In genomic region chr11:64319421-64319761, GRCh38 we compare ENCODE assay signal across 10 cellular contexts. TPM values are rescaled to one million over a fixed set of nuclear protein-coding genes. Genes with fewer than 3 reads are reported as not detected.
A peak's percentile ranks its signal among the peaks of the same experiment; 100 is the strongest.
DNase-seq lines count a peak whose midpoint lies in the region; ATAC-seq and TF ChIP-seq lines count a peak whose summit lies in the region.
"Had no signal": no experiment of that assay in that cellular context is flagged by ENCODE, and none has a peak within 500 bp of the region (broad histone marks: within the 10 kb centered on the region; RNA-seq: fewer than 3 reads in every experiment).

No MANE protein-coding gene starts in this region.

- peaks cover 21% of the 10 kb centered on the region for H3K36me3 Mint-ChIP-seq in activated naive CD4-positive, alpha-beta T cell treated with anti-CD3 and anti-CD28 coated beads for 36 hours (ENCODE audit: low read depth)
- H3K36me3 Mint-ChIP-seq in activated naive CD8-positive, alpha-beta T cell treated with anti-CD3 and anti-CD28 coated beads for 36 hours: peaks cover 30% of the 10 kb centered on the region

- H3K27ac ChIP-seq in layer of hippocampus (ENCODE audit: low read depth, low read length) (peak overlapping the region; percentile 31), tibial artery (peak overlapping the region; percentile 95 to 97)

- H3K27me3 ChIP-seq in layer of hippocampus (ENCODE audit: control insufficient read depth, insufficient read depth, low read length): no peaks in the 10 kb centered on the region
- no peaks in the 10 kb centered on the region for H3K27me3 ChIP-seq in tibial artery

- CTCF ChIA-PET in activated naive CD4-positive, alpha-beta T cell treated with anti-CD3 and anti-CD28 coated beads for 36 hours (lab: Charles Lee): interaction anchor here (1.3 to 3.8 kb wide), 2 partner anchors 12 to 18 kb away, joined by 6 to 18 read pairs; no protein-coding TSS in a partner anchor

- peaks cover 8 to 50% (median 19%) of the 10 kb centered on the region in 3 donors for H3K36me3 ChIP-seq in tibial artery

- peak overlapping the region in 1 of 2 donors; percentile 85 for H3K4me3 ChIP-seq in tibial artery

- TF ChIP-seq CTCF in tibial artery (IDR thresholded peaks at IDR 0.05): no peak

- DNase-seq in activated naive CD4-positive, alpha-beta T cell treated with anti-CD3 and anti-CD28 coated beads for 36 hours: no peak
- DNase-seq in activated naive CD4-positive, alpha-beta T cell treated with Interleukin-2 at 50 U/mL for 16 hours: no peak
- DNase-seq in activated naive CD8-positive, alpha-beta T cell treated with anti-CD3 and anti-CD28 coated beads for 36 hours: no peak
- no peak for DNase-seq in tibial artery
- DNase-seq in SK-N-DZ (ENCODE audit: low spot score): no peak
- DNase-seq in NCI-H82 (lab: John Stamatoyannopoulos, UW): no peak
- DNase-seq: DMS153, NCI-H187 treated with DMSO at 0.1 percent for 48 hours had no signal

- peak overlapping the region; percentile 94 for H3K4me3 Mint-ChIP-seq in activated naive CD4-positive, alpha-beta T cell treated with anti-CD3 and anti-CD28 coated beads for 36 hours
- H3K4me3 Mint-ChIP-seq in activated naive CD8-positive, alpha-beta T cell treated with anti-CD3 and anti-CD28 coated beads for 36 hours: peak overlapping the region; percentile 94

- H3K4me1 Mint-ChIP-seq in activated naive CD4-positive, alpha-beta T cell treated with anti-CD3 and anti-CD28 coated beads for 36 hours (ENCODE audit: low read depth): peaks cover 33% of the 10 kb centered on the region
- H3K4me1 Mint-ChIP-seq in activated naive CD8-positive, alpha-beta T cell treated with anti-CD3 and anti-CD28 coated beads for 36 hours: peaks cover 40% of the 10 kb centered on the region

- peaks cover 0 to 33% (median 22%) of the 10 kb centered on the region in 4 donors for H3K4me1 ChIP-seq in tibial artery

- H3K9me3 Mint-ChIP-seq in activated naive CD4-positive, alpha-beta T cell treated with anti-CD3 and anti-CD28 coated beads for 36 hours: no peaks in the 10 kb centered on the region
- no peaks in the 10 kb centered on the region for H3K9me3 Mint-ChIP-seq in activated naive CD8-positive, alpha-beta T cell treated with anti-CD3 and anti-CD28 coated beads for 36 hours

- no peaks in the 10 kb centered on the region for H3K27me3 Mint-ChIP-seq in activated naive CD4-positive, alpha-beta T cell treated with anti-CD3 and anti-CD28 coated beads for 36 hours (ENCODE audit: low read depth)
- no peaks in the 10 kb centered on the region for H3K27me3 Mint-ChIP-seq in activated naive CD8-positive, alpha-beta T cell treated with anti-CD3 and anti-CD28 coated beads for 36 hours

- intact Hi-C loops in activated naive CD4-positive, alpha-beta T cell treated with anti-CD3 and anti-CD28 coated beads for 36 hours (cut with micrococcal nuclease): no loop called here
- intact Hi-C loops in tibial artery (cut with DNase I; ENCODE audit: low total_unique reads): loop anchor here (2.0 kb wide), 1 partner anchor 35 kb away; no protein-coding TSS in a partner anchor

- no peak for ATAC-seq in GM21737 (IDR thresholded peaks at IDR 0.05; ENCODE audit: unreplicated experiment)

- peak overlapping the region; percentile 82 for H3K27ac Mint-ChIP-seq in activated naive CD4-positive, alpha-beta T cell treated with anti-CD3 and anti-CD28 coated beads for 36 hours
- peak overlapping the region; percentile 94 for H3K27ac Mint-ChIP-seq in activated naive CD8-positive, alpha-beta T cell treated with anti-CD3 and anti-CD28 coated beads for 36 hours

- H3K9me3 ChIP-seq in tibial artery: no peaks in the 10 kb centered on the region

RNA-seq across cellular contexts. Expression of gene PRDX5, which starts 1.5 kb away (rescaled TPM):
- total RNA-seq in activated naive CD4-positive, alpha-beta T cell treated with anti-CD3 and anti-CD28 coated beads for 36 hours: 100 to 1,000 TPM; 122 to 132 TPM
- total RNA-seq in activated naive CD8-positive, alpha-beta T cell treated with anti-CD3 and anti-CD28 coated beads for 36 hours: 100 to 1,000 TPM; 111 to 116 TPM
- 281 and 367 TPM in 2 replicates for polyA plus RNA-seq in SK-N-DZ (2014; cell fraction: cytosol; rRNA removed)
- 167 and 242 TPM in 2 replicates for polyA plus RNA-seq in SK-N-DZ (2014; cell fraction: nucleus; rRNA removed)

RNA-seq across cellular contexts. Expression of gene TRMT112, which starts 2.0 kb away (rescaled TPM):
- total RNA-seq in activated naive CD4-positive, alpha-beta T cell treated with anti-CD3 and anti-CD28 coated beads for 36 hours: 100 to 1,000 TPM; 241 to 261 TPM
- 100 to 1,000 TPM; 235 to 248 TPM for total RNA-seq in activated naive CD8-positive, alpha-beta T cell treated with anti-CD3 and anti-CD28 coated beads for 36 hours
- 648 and 693 TPM in 2 replicates for polyA plus RNA-seq in SK-N-DZ (2014; cell fraction: cytosol; rRNA removed)
- 332 and 431 TPM in 2 replicates for polyA plus RNA-seq in SK-N-DZ (2014; cell fraction: nucleus; rRNA removed)

RNA-seq across cellular contexts. Expression of gene ESRRA, which starts 14.1 kb away (rescaled TPM):
- 10 to 100 TPM; 18.5 to 21.7 TPM for total RNA-seq in activated naive CD4-positive, alpha-beta T cell treated with anti-CD3 and anti-CD28 coated beads for 36 hours
- 10 to 100 TPM; 46.5 to 46.9 TPM for total RNA-seq in activated naive CD8-positive, alpha-beta T cell treated with anti-CD3 and anti-CD28 coated beads for 36 hours
- 23.4 and 50.2 TPM in 2 replicates for polyA plus RNA-seq in SK-N-DZ (2014; cell fraction: cytosol; rRNA removed)
- polyA plus RNA-seq in SK-N-DZ (2014; cell fraction: nucleus; rRNA removed): 37.5 and 48.3 TPM in 2 replicates

RNA-seq across cellular contexts. Expression of gene CATSPERZ, which starts 19.2 kb away (rescaled TPM):
- total RNA-seq in activated naive CD4-positive, alpha-beta T cell treated with anti-CD3 and anti-CD28 coated beads for 36 hours: under 1 TPM in 1 of 2 experiments, not detected in 1; 0.67 TPM
- not detected for total RNA-seq in activated naive CD8-positive, alpha-beta T cell treated with anti-CD3 and anti-CD28 coated beads for 36 hours
- polyA plus RNA-seq in SK-N-DZ (2014; cell fraction: cytosol; rRNA removed): not detected in 2 replicates
- polyA plus RNA-seq in SK-N-DZ (2014; cell fraction: nucleus; rRNA removed): 0.50 TPM in 1 of 2 replicates, not detected in the other

RNA-seq across cellular contexts. Expression of gene CCDC88B, which starts 20.6 kb away (rescaled TPM):
- total RNA-seq in activated naive CD4-positive, alpha-beta T cell treated with anti-CD3 and anti-CD28 coated beads for 36 hours: 10 to 100 TPM; 53.2 to 61.9 TPM
- 10 to 100 TPM; 73.5 to 74.5 TPM for total RNA-seq in activated naive CD8-positive, alpha-beta T cell treated with anti-CD3 and anti-CD28 coated beads for 36 hours
- polyA plus RNA-seq in SK-N-DZ (2014; cell fraction: cytosol; rRNA removed): 1.0 and 2.9 TPM in 2 replicates
- polyA plus RNA-seq in SK-N-DZ (2014; cell fraction: nucleus; rRNA removed): 4.5 and 5.0 TPM in 2 replicates
